ENCODE assay signal across 9 cellular contexts in the genomic region with DNA sequence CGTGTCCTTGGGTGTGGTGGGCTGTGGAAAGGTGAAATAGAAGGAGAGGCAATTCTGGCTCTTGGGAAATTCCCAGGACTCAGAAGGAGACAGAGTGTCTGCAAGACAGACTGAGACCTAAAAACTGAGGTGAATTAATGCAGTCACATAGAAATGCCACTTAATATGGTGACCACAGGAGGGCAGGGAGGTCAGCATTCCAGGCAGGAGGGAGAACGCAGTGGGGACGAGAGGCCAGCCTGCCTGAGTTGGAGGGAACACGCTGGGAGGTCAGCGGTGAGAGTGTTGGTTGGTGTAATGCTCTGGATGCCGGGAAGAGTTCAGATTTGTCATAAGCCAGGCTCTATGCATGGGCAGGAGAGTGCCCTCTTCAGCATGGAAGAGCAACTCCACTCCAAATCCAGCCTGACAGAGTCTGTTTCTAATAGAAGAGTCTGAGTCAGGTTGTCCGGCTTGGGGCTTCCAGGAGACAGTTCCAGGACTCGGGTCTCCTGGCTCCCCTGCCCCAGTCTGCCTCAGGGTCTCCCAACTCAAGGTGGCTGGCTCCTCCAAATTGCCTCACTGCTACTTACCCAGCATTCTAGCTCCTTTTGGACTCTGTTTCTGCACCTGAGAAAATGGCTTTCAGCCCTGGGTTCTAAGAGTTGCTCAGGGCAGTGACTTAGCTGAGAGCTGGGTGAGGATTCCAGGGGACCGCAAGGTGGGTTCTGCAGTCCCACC. TPM values are rescaled to one million over a fixed set of nuclear protein-coding genes. Genes with fewer than 3 reads are reported as not detected.
DNase-seq lines count a peak whose midpoint lies in the region; ATAC-seq and TF ChIP-seq lines count a peak whose summit lies in the region.
"Had no signal": no experiment of that assay in that cellular context is flagged by ENCODE, and none has a peak within 500 bp of the region (broad histone marks: within the 10 kb centered on the region; RNA-seq: fewer than 3 reads in every experiment).

No MANE protein-coding gene starts in this region.

- POLR2A ChIA-PET in AG04450 (lab: Yijun Ruan, JAX) (no interaction called here), PC-3 (lab: Charles Lee; ENCODE audit: unreplicated experiment) (interaction anchor here (0.6 kb wide), 1 partner anchor 165 kb away, joined by 4 read pairs; no protein-coding TSS in a partner anchor)

- peaks cover under 1% of the 10 kb centered on the region for H3K9me3 Mint-ChIP-seq in nephron
- H3K9me3 Mint-ChIP-seq: stimulated activated naive CD8-positive, alpha-beta T cell treated with anti-CD3 and anti-CD28 coated beads, Interleukin-15, Interleukin-2, amounts not matched to agents 100 ng/mL and 50 ng/mL, for 24 hours had no signal

- CTCF ChIA-PET in AG04450 (lab: Charles Lee) (interaction anchor here (0.7 to 2.0 kb wide), 6 partner anchors 9 to 213 kb away, joined by 3 to 12 read pairs (median 4); no protein-coding TSS in a partner anchor), PC-3 (lab: Charles Lee) (interaction anchor here (0.6 kb wide), 1 partner anchor 298 kb away, joined by 3 read pairs; no protein-coding TSS in a partner anchor)

- no peaks in the 10 kb centered on the region for H3K79me2 ChIP-seq in PC-3 (ENCODE audit: low read length)

- intact Hi-C loops in PC-3 (cut with micrococcal nuclease): loop anchor here (1.0 to 2.0 kb wide), 4 partner anchors 36 to 70 kb away; no protein-coding TSS in a partner anchor

- H3K27ac ChIP-seq in AG04450 (ENCODE audit: low read depth, low read length): no peak overlapping the region
- H3K27ac ChIP-seq in PC-3 (ENCODE audit: low read length): no peak overlapping the region

- peaks cover 10% of the 10 kb centered on the region for H3K27me3 Mint-ChIP-seq in nephron (ENCODE audit: low read depth)

- H3K9ac ChIP-seq in PC-3 (ENCODE audit: low read length): no peak overlapping the region

- H4K20me1 ChIP-seq in PC-3 (ENCODE audit: low read length): no peaks in the 10 kb centered on the region

- H3K27me3 ChIP-seq in AG04450 (ENCODE audit: control insufficient read depth, insufficient read depth, low read length): peaks cover 17% of the 10 kb centered on the region
- H3K27me3 ChIP-seq in PC-3 (ENCODE audit: low read length): peaks cover 7% of the 10 kb centered on the region; the same call in 1 of the 2 replicates

- BruUV-seq in PC-3 (replicated peaks; lab: Mats Ljungman, UMichigan): no TSS peak

- TF ChIP-seq CTCF in AG04450 (IDR thresholded peaks at IDR 0.05; ENCODE audit: low read depth, low read length) (peak; percentile 79), PC-3 (conservative IDR thresholded peaks at IDR 0.05; ENCODE audit: low read depth, low read length) (peak; percentile 93), epithelial cell of esophagus (IDR thresholded peaks at IDR 0.05; ENCODE audit: insufficient read depth, low read depth, low read length, missing control alignments) (peak; percentile 86), nephron (IDR thresholded peaks at IDR 0.05; ENCODE audit: unreplicated experiment in 3 of 3) (peak; percentile 32 to 47 (median 43))

- no peaks in the 10 kb centered on the region for H3K9me2 ChIP-seq in PC-3 (replicated peaks; ENCODE audit: low read length)

- peak; percentile 60 for DNase-seq in AG04450 (ENCODE audit: low read depth, low spot score)
- peak; percentile 83 for DNase-seq in GOT3 (lab: John Stamatoyannopoulos, UW)
- DNase-seq in PC-3: peak; percentile 89
- DNase-seq in epithelial cell of esophagus (ENCODE audit: low read depth): peak; percentile 82
- no peak for DNase-seq in activated naive CD4-positive, alpha-beta T cell treated with anti-CD3 and anti-CD28 coated beads, Interleukin-2, amount 50 U/mL, for 16 hours
- DNase-seq in COR-L47 (lab: John Stamatoyannopoulos, UW): no peak

- H3K9me3 ChIP-seq in AG04450 (ENCODE audit: control insufficient read depth, insufficient read depth, low read length) (no peaks in the 10 kb centered on the region; the same call in 1 of the 2 replicates), PC-3 (ENCODE audit: low read length) (no peaks in the 10 kb centered on the region)

- H3K4me1 Mint-ChIP-seq in nephron: peaks cover 52% of the 10 kb centered on the region

- H3K36me3 Mint-ChIP-seq in nephron (ENCODE audit: low read depth): no peaks in the 10 kb centered on the region

- H3K4me3 ChIP-seq in AG04450 (ENCODE audit: low read depth, low read length) (no peak overlapping the region), PC-3 (ENCODE audit: low read length) (no peak overlapping the region), epithelial cell of esophagus (ENCODE audit: low read length) (no peak overlapping the region)

- peaks cover 11% of the 10 kb centered on the region; the same call in 1 of the 2 replicates for H3K4me1 ChIP-seq in PC-3 (ENCODE audit: insufficient read depth, low read length)

- H3F3A ChIP-seq in PC-3 (ENCODE audit: low read length, unreplicated experiment): no peaks in the 10 kb centered on the region

- ATAC-seq in PC-3 (peak; percentile 87), HG02852 (IDR thresholded peaks at IDR 0.05; ENCODE audit: unreplicated experiment) (no peak)

- H3K36me3 ChIP-seq in PC-3 (ENCODE audit: low read depth, low read length): no peaks in the 10 kb centered on the region

- H2AFZ ChIP-seq in PC-3 (ENCODE audit: low read length): peak overlapping the region; percentile 6

- no peak overlapping the region for H3K4me2 ChIP-seq in PC-3 (ENCODE audit: low read length)

- peak overlapping the region; percentile 84 to 94 (median 93) for H3K27ac Mint-ChIP-seq in nephron
- H3K27ac Mint-ChIP-seq: stimulated activated naive CD8-positive, alpha-beta T cell treated with anti-CD3 and anti-CD28 coated beads, Interleukin-15, Interleukin-2, amounts not matched to agents 100 ng/mL and 50 ng/mL, for 24 hours had no signal

- H3K4me3 Mint-ChIP-seq in nephron: no peak overlapping the region
- H3K4me3 Mint-ChIP-seq: stimulated activated naive CD8-positive, alpha-beta T cell treated with anti-CD3 and anti-CD28 coated beads, Interleukin-15, Interleukin-2, amounts not matched to agents 100 ng/mL and 50 ng/mL, for 24 hours had no signal

RNA-seq across cellular contexts. Expression of a gene that starts 5.7 kb away (rescaled TPM):
- polyA plus RNA-seq in AG04450 (2011; rRNA removed): 0.01 TPM in 1 of 2 replicates, not detected in the other
- polyA minus RNA-seq in AG04450 (2011; rRNA and poly(A)+ RNA removed): 0.05 TPM in 1 of 2 replicates, not detected in the other
- 0.04 and 0.63 TPM in 2 replicates for total RNA-seq in PC-3 (2014; rRNA removed)

RNA-seq across cellular contexts. Expression of a gene that starts 30.6 kb away (rescaled TPM):
- polyA plus RNA-seq in AG04450 (2011; rRNA removed): 81.7 and 103 TPM in 2 replicates
- 54.5 and 72.0 TPM in 2 replicates for polyA minus RNA-seq in AG04450 (2011; rRNA and poly(A)+ RNA removed)
- 428 and 435 TPM in 2 replicates for total RNA-seq in PC-3 (2014; rRNA removed)

RNA-seq across cellular contexts. Expression of a gene that starts 57.9 kb away (rescaled TPM):
- not detected in 2 replicates for polyA plus RNA-seq in AG04450 (2011; rRNA removed)
- polyA minus RNA-seq in AG04450 (2011; rRNA and poly(A)+ RNA removed): not detected in 2 replicates
- total RNA-seq in PC-3 (2014; rRNA removed): 2.4 and 3.1 TPM in 2 replicates

Comparison
In these comparisons a context has a peak if more than half of its experiments do, and no peak if none do; other contexts are left out.
1. DNase-seq: peak in AG04450 (single experiment), GOT3 (single experiment), PC-3 (single experiment) and epithelial cell of esophagus (single experiment); none in activated naive CD4-positive, alpha-beta T cell treated with anti-CD3 and anti-CD28 coated beads, Interleukin-2, amount 50 U/mL, for 16 hours (single experiment) and COR-L47 (single experiment).
2. CTCF ChIP-seq: peak in every context shown above with its lines; median percentile 93 in PC-3; 86 in epithelial cell of esophagus; 79 in AG04450; 43 in nephron.